8 cellular contexts compared by ENCODE assay signal in genomic region chr2:171086352-171087290, GRCh38.
A peak's percentile ranks its signal among the peaks of the same experiment; 100 is the strongest.
DNase-seq lines count a peak whose midpoint lies in the region; ATAC-seq and TF ChIP-seq lines count a peak whose summit lies in the region.

No MANE protein-coding gene starts in this region.

- H3K27ac ChIP-seq in RWPE1 (no peak overlapping the region), hepatocyte (no peak overlapping the region), spleen (peak overlapping the region in 2 of 8 donors; percentile 3 to 9)

- intact Hi-C loops in spleen (cut with DNase I; ENCODE audit: low total_unique reads) = no loop called here

- no peaks in the 10 kb centered on the region for H3K9me3 Mint-ChIP-seq in activated naive CD8-positive, alpha-beta T cell treated with anti-CD3 and anti-CD28 coated beads, Interleukin-2, amount 50 U/mL, for 24 hours

- H3K4me3 ChIP-seq in H7 (ENCODE audit: insufficient read depth, low read depth, low read length) (no peak overlapping the region), hepatocyte (no peak overlapping the region), spleen (peak overlapping the region in 1 of 8 donors; percentile 4)

- H3K4me1 ChIP-seq in hepatocyte (ENCODE audit: insufficient read depth) = no peaks in the 10 kb centered on the region
- peaks cover 5 to 52% (median 18%) of the 10 kb centered on the region in 6 donors for H3K4me1 ChIP-seq in spleen

- no peaks in the 10 kb centered on the region for H3K9me2 ChIP-seq in hepatocyte (replicated peaks; ENCODE audit: insufficient read depth)

- no peaks in the 10 kb centered on the region for H3K27me3 Mint-ChIP-seq in activated naive CD8-positive, alpha-beta T cell treated with anti-CD3 and anti-CD28 coated beads, Interleukin-2, amount 50 U/mL, for 24 hours

- peaks cover 9% of the 10 kb centered on the region for H3K36me3 Mint-ChIP-seq in activated naive CD8-positive, alpha-beta T cell treated with anti-CD3 and anti-CD28 coated beads, Interleukin-2, amount 50 U/mL, for 24 hours (ENCODE audit: low read depth)

- no peak overlapping the region for H2AFZ ChIP-seq in hepatocyte

- H4K20me1 ChIP-seq in hepatocyte (ENCODE audit: insufficient read depth, poor library complexity, severe bottlenecking) = peaks cover 18% of the 10 kb centered on the region

- TF ChIP-seq CTCF in RWPE1 (conservative IDR thresholded peaks at IDR 0.05; ENCODE audit: low read depth) = peak; percentile 27; the same call in 1 of the 2 replicates
- peak; percentile 61 for TF ChIP-seq CTCF in hepatocyte (IDR thresholded peaks at IDR 0.05; ENCODE audit: poor library complexity)
- TF ChIP-seq CTCF in spleen (IDR thresholded peaks at IDR 0.05 in 8 of 11, conservative IDR thresholded peaks at IDR 0.05 in 3 of 11) = peak in 7 of 11 experiments; percentile 39 to 53 (median 49)

- peak; percentile 79 for ATAC-seq in activated naive CD8-positive, alpha-beta T cell treated with anti-CD3 and anti-CD28 coated beads, Interleukin-2, amount 50 U/mL, for 24 hours
- ATAC-seq in GM21529 (IDR thresholded peaks at IDR 0.05; ENCODE audit: unreplicated experiment) (no peak), GM21390 (IDR thresholded peaks at IDR 0.05; ENCODE audit: unreplicated experiment) (no peak)

- POLR2A ChIA-PET in RWPE1 (lab: Yijun Ruan, JAX; ENCODE audit: low non-redundant PET) = interaction anchor here (0.6 kb wide), 1 partner anchor 966 kb away, joined by 3 read pairs; no protein-coding TSS in a partner anchor

- WGBS in hepatocyte (ENCODE audit: low lambda C conversion rate, missing lambda C conversion rate) = 62% methylated on average over 13 of the region's 13 CpGs
- WGBS in spleen, 5 donors = 55 to 62% (median 59%) methylated on average over 13 of the region's 13 CpGs

- TF ChIP-seq POLR2A in spleen (IDR thresholded peaks at IDR 0.05) = no peak

- no peaks in the 10 kb centered on the region for H3K27me3 ChIP-seq in H7 (ENCODE audit: control insufficient read depth, insufficient read depth, low read length)
- H3K27me3 ChIP-seq in hepatocyte = no peaks in the 10 kb centered on the region
- no peaks in the 10 kb centered on the region for H3K27me3 ChIP-seq in spleen (replicated peaks in 1 of 7)

- peaks cover 59% of the 10 kb centered on the region for H3K4me1 Mint-ChIP-seq in activated naive CD8-positive, alpha-beta T cell treated with anti-CD3 and anti-CD28 coated beads, Interleukin-2, amount 50 U/mL, for 24 hours

- no peaks in the 10 kb centered on the region for H3K9me3 ChIP-seq in hepatocyte (ENCODE audit: low read depth)
- H3K9me3 ChIP-seq in spleen = no peaks in the 10 kb centered on the region

- H3K79me2 ChIP-seq in hepatocyte = peaks cover 92% of the 10 kb centered on the region

- peak overlapping the region; percentile 57 for H3K4me3 Mint-ChIP-seq in activated naive CD8-positive, alpha-beta T cell treated with anti-CD3 and anti-CD28 coated beads, Interleukin-2, amount 50 U/mL, for 24 hours

- CTCF ChIA-PET in RWPE1 (lab: Yijun Ruan, JAX) = interaction anchor here (0.5 to 1.4 kb wide), 7 partner anchors 11 to 652 kb away, joined by 3 to 8 read pairs (median 5); no protein-coding TSS in a partner anchor

- peak; percentile 8 to 33 for DNase-seq in AML-193 (lab: John Stamatoyannopoulos, UW)
- DNase-seq in H7 = peak; percentile 26
- DNase-seq in RWPE1 (ENCODE audit: low spot score) = peak; percentile 6
- peak; percentile 50 for DNase-seq in activated naive CD8-positive, alpha-beta T cell treated with anti-CD3 and anti-CD28 coated beads, Interleukin-2, amount 50 U/mL, for 24 hours
- peak; percentile 58 for DNase-seq in hepatocyte (ENCODE audit: low spot score)
- DNase-seq in spleen = no peak

- H3K36me3 ChIP-seq in H7 (replicated peaks; ENCODE audit: control insufficient read depth, insufficient read depth, low read length) = no peaks in the 10 kb centered on the region
- no peaks in the 10 kb centered on the region for H3K36me3 ChIP-seq in hepatocyte (replicated peaks; ENCODE audit: insufficient read depth, low read depth)
- peaks cover 0 to 16% (median 5%) of the 10 kb centered on the region in 6 donors for H3K36me3 ChIP-seq in spleen

- peak overlapping the region; percentile 70 for H3K27ac Mint-ChIP-seq in activated naive CD8-positive, alpha-beta T cell treated with anti-CD3 and anti-CD28 coated beads, Interleukin-2, amount 50 U/mL, for 24 hours

- peak overlapping the region; percentile 63 for H3K4me2 ChIP-seq in hepatocyte
